Comparison of ENCODE assay signal across 11 cellular contexts in the genomic region with DNA sequence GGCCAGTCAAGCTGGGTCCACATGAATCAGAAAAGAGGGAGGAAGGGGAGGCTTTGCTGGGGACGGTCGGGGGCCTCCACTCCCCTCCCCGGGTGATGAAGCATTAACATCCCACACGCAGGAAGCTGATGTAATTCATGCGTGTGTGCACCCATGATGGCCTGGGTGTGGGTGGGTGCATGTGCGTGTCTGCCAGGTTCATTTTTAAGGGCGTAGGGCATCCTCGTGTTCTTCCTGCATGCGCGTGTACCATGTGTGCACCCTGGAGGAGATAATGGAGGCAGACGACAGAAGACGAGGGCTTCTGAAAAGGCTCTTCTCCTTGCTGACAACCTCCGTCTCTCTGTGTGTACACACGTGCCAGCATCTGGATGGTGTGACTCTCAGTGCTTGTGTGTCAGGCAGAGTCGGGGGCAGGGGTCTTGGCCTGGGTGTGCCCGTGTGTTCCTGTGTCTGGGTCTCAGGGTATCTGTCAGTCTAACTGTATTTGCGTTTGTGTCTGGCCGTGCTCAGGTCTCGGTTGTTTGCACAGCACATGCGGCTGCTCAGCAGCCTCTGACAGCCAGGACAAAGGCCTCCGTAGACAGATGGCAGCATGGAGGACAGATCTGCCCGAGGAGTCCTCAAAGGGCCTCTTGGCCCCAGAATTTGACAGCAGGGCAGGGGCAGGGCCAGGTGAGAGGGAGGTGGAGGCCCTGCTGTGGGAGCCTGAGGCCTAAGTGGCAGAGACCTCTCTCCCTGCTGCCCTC. TPM values are rescaled to one million over a fixed set of nuclear protein-coding genes. Genes with fewer than 3 reads are reported as not detected.
DNase-seq lines count a peak whose midpoint lies in the region; ATAC-seq and TF ChIP-seq lines count a peak whose summit lies in the region.
"Had no signal": no experiment of that assay in that cellular context is flagged by ENCODE, and none has a peak within 500 bp of the region (broad histone marks: within the 10 kb centered on the region; RNA-seq: fewer than 3 reads in every experiment).

No MANE protein-coding gene starts in this region.

- H2BK120ac ChIP-seq in H9 (ENCODE audit: low read depth, low read length, poor library complexity, severe bottlenecking) = no peak overlapping the region

- no peak overlapping the region for H2AFZ ChIP-seq in H9 (ENCODE audit: low read length)

- DNase-seq in CD14-positive monocyte (ENCODE audit: low spot score) = peak; percentile 24
- DNase-seq in Caco-2 = no peak
- peak; percentile 71 for DNase-seq in mesenteric fat pad (ENCODE audit: low spot score)
- no peak for DNase-seq in H9
- DNase-seq: CD8-positive, alpha-beta memory T cell; NCI-H226; T1000 had no signal

- no peak overlapping the region for H4K91ac ChIP-seq in H9 (ENCODE audit: insufficient read length, low read depth, low read length)

- no peak overlapping the region for H3K4me3 ChIP-seq in Caco-2 (ENCODE audit: low read depth, low read length)
- H3K4me3 ChIP-seq: ascending aorta had no signal

- H3K79me2 ChIP-seq in H9 (ENCODE audit: insufficient read depth, low read length) = no peaks in the 10 kb centered on the region

- H3K27ac ChIP-seq in angular gyrus (ENCODE audit: low read depth, low read length) = peak overlapping the region; percentile 42
- H3K27ac ChIP-seq in H9 (ENCODE audit: insufficient read length, low read depth, low read length) = no peak overlapping the region
- H3K27ac ChIP-seq: ascending aorta had no signal

- no peak overlapping the region for H3K14ac ChIP-seq in H9 (ENCODE audit: insufficient read depth, low read length)

- H3K36me3 Mint-ChIP-seq in CD14-positive monocyte = no peaks in the 10 kb centered on the region
- peaks cover 16% of the 10 kb centered on the region for H3K36me3 Mint-ChIP-seq in Caco-2 (ENCODE audit: insufficient read depth, unreplicated experiment)
- H3K36me3 Mint-ChIP-seq in H9 (ENCODE audit: insufficient read depth in 1 of 3, low read depth in 3 of 3) = no peaks in the 10 kb centered on the region; a peak in 1 of 7 replicates
- H3K36me3 Mint-ChIP-seq: CD8-positive, alpha-beta memory T cell had no signal

- no peak overlapping the region for H3T11ph ChIP-seq in H9 (ENCODE audit: low read length)

- H3K4me1 Mint-ChIP-seq in CD14-positive monocyte (peaks cover 26% of the 10 kb centered on the region), Caco-2 (ENCODE audit: low read depth, unreplicated experiment) (no peaks in the 10 kb centered on the region), H9 (peaks cover 28 to 45% of the 10 kb centered on the region in 2 experiments)

- H2BK5ac ChIP-seq in H9 (ENCODE audit: insufficient read length, low read length) = no peak overlapping the region

- no peak overlapping the region for H2AK5ac ChIP-seq in H9 (ENCODE audit: insufficient read length, low read length)

- H3K9me3 Mint-ChIP-seq in CD14-positive monocyte (peaks cover 0 to 5% (median 0%) of the 10 kb centered on the region in 7 donors), Caco-2 (ENCODE audit: unreplicated experiment) (no peaks in the 10 kb centered on the region), H9 (no peaks in the 10 kb centered on the region)
- H3K9me3 Mint-ChIP-seq: CD8-positive, alpha-beta memory T cell had no signal

- H3K9me3 ChIP-seq in Caco-2 = no peaks in the 10 kb centered on the region
- H3K9me3 ChIP-seq in H9 (ENCODE audit: control insufficient read depth, low read depth, low read length) = no peaks in the 10 kb centered on the region
- H3K9me3 ChIP-seq: ascending aorta had no signal

- no peak overlapping the region for H3K23ac ChIP-seq in H9 (ENCODE audit: insufficient read length, low read depth, low read length)

- H3K4me2 ChIP-seq in H9 (ENCODE audit: insufficient read depth, insufficient read length, low read length) = no peak overlapping the region

- BruUV-seq in Caco-2 (replicated peaks; lab: Mats Ljungman, UMichigan) = no TSS peak

- H3K27ac Mint-ChIP-seq in CD14-positive monocyte (no peak overlapping the region), Caco-2 (ENCODE audit: unreplicated experiment) (peak overlapping the region; percentile 1), H9 (no peak overlapping the region; a peak in 1 of 7 replicates)
- H3K27ac Mint-ChIP-seq: CD8-positive, alpha-beta memory T cell had no signal

- H3K4me3 Mint-ChIP-seq in CD14-positive monocyte = peak overlapping the region in 1 of 2 donors; percentile 1
- no peak overlapping the region for H3K4me3 Mint-ChIP-seq in Caco-2 (ENCODE audit: unreplicated experiment)
- peak overlapping the region in 1 of 2 experiments; percentile 30; a peak in 2 of 5 replicates for H3K4me3 Mint-ChIP-seq in H9

- H3K4me1 ChIP-seq in Caco-2 (peaks cover 9% of the 10 kb centered on the region; the same call in 1 of the 2 replicates), H9 (ENCODE audit: insufficient read depth, low read length) (no peaks in the 10 kb centered on the region; the same call in 1 of the 2 replicates)

- POLR2A ChIA-PET in Caco-2 (lab: Charles Lee) = no interaction called here

- no peak overlapping the region for H4K5ac ChIP-seq in H9 (ENCODE audit: insufficient read length, low read depth, low read length)

- TF ChIP-seq CTCF in CD14-positive monocyte (IDR thresholded peaks at IDR 0.05) (no peak), Caco-2 (IDR thresholded peaks at IDR 0.05; ENCODE audit: insufficient read depth in 1 of 2, low read depth in 1 of 2, low read length in 1 of 2, severe bottlenecking in 1 of 2, unreplicated experiment in 1 of 2) (no peak), H9 (conservative IDR thresholded peaks at IDR 0.05) (no peak)

- H2BK12ac ChIP-seq in H9 (ENCODE audit: insufficient read length, low read depth, low read length) = no peak overlapping the region

- no peak overlapping the region for H2BK15ac ChIP-seq in H9 (ENCODE audit: low read depth, low read length)

- no peak for ATAC-seq in activated CD4-positive, CD25-positive, alpha-beta regulatory T cell treated with anti-CD3 and anti-CD28 coated beads, Interleukin-2, amount 50 U/mL, for 24 hours
- no peak for ATAC-seq in HG03196 (IDR thresholded peaks at IDR 0.05; ENCODE audit: unreplicated experiment)

- H3K36me3 ChIP-seq in Caco-2 (ENCODE audit: control insufficient read depth, insufficient read depth, low read length) = no peaks in the 10 kb centered on the region
- H3K36me3 ChIP-seq: ascending aorta had no signal

- CTCF ChIA-PET in Caco-2 (lab: Charles Lee) = no interaction called here

- no peak overlapping the region for H4K8ac ChIP-seq in H9 (replicated peaks; ENCODE audit: insufficient read length, low read depth, low read length)

- H2BK20ac ChIP-seq in H9 (ENCODE audit: low read depth, low read length, poor library complexity, severe bottlenecking) = no peak overlapping the region

- H3K9ac ChIP-seq in H9 (ENCODE audit: extremely low read depth, insufficient read length, low read length) = no peak overlapping the region

- no peak overlapping the region for H3K18ac ChIP-seq in H9 (ENCODE audit: insufficient read length, low read depth, low read length)

- H3K79me1 ChIP-seq in H9 (ENCODE audit: insufficient read depth, low read depth, low read length, poor library complexity, severe bottlenecking) = no peaks in the 10 kb centered on the region

- H4K20me1 ChIP-seq in H9 (ENCODE audit: control insufficient read depth, insufficient read depth, insufficient read length) = no peaks in the 10 kb centered on the region

- H3K56ac ChIP-seq in H9 (ENCODE audit: insufficient read length, low read depth, low read length) = no peak overlapping the region

- H3K4ac ChIP-seq in H9 (ENCODE audit: low read depth, low read length) = no peak overlapping the region

- H3K27me3 Mint-ChIP-seq in CD14-positive monocyte (ENCODE audit: low read depth in 3 of 3) (peaks cover 43 to 56% (median 45%) of the 10 kb centered on the region in 3 donors), Caco-2 (ENCODE audit: insufficient read depth, unreplicated experiment) (no peaks in the 10 kb centered on the region), H9 (ENCODE audit: low read depth) (peaks cover 32% of the 10 kb centered on the region)

- peaks cover 14% of the 10 kb centered on the region for H3K23me2 ChIP-seq in H9 (ENCODE audit: insufficient read length, low read depth, low read length, poor library complexity, severe bottlenecking)

- no CpG with 5 or more reads among the region's 22 CpGs for WGBS in H9 (ENCODE audit: extremely low coverage, insufficient read length, low lambda C conversion rate)

- intact Hi-C loops in CD14-positive monocyte (cut with micrococcal nuclease) (no loop called here), Caco-2 (cut with micrococcal nuclease; ENCODE audit: unreplicated experiment) (no loop called here)

- no peaks in the 10 kb centered on the region for H3K27me3 ChIP-seq in Caco-2 (replicated peaks; ENCODE audit: control insufficient read depth, insufficient read depth, low read length)
- no peaks in the 10 kb centered on the region; the same call in 1 of the 2 replicates for H3K27me3 ChIP-seq in H9 (ENCODE audit: insufficient read depth, low read length)

RNA-seq across cellular contexts. Expression of a gene that starts 2.4 kb away (rescaled TPM):
- polyA plus RNA-seq in CD14-positive monocyte = not detected
- total RNA-seq in Caco-2 (2022) = 7.2 and 9.3 TPM in 2 replicates
- 0.26 TPM for total RNA-seq in mesenteric fat pad
- 6.4 and 7.9 TPM in 2 replicates for total RNA-seq in H9 (2021)
- polyA plus RNA-seq: CD8-positive, alpha-beta memory T cell had no signal

Comparison
In these comparisons a context has a peak if more than half of its experiments do, and no peak if none do; other contexts are left out.
1. DNase-seq: peak in CD14-positive monocyte (single experiment) and mesenteric fat pad (single experiment); none in Caco-2 (0 of 2) and H9 (single experiment).